13 cellular contexts compared by ENCODE assay signal in genomic region chr10:124652200-124652599, GRCh38.
A peak's percentile ranks its signal among the peaks of the same experiment; 100 is the strongest.
DNase-seq lines count a peak whose midpoint lies in the region; ATAC-seq and TF ChIP-seq lines count a peak whose summit lies in the region.
"Had no signal": no experiment of that assay in that cellular context is flagged by ENCODE, and none has a peak within 500 bp of the region (broad histone marks: within the 10 kb centered on the region; RNA-seq: fewer than 3 reads in every experiment).

No MANE protein-coding gene starts in this region.

- peaks cover 40% of the 10 kb centered on the region for H4K20me1 ChIP-seq in neural progenitor cell (ENCODE audit: low read depth)

- TF ChIP-seq POLR2A in heart left ventricle (IDR thresholded peaks at IDR 0.05), result no peak
- TF ChIP-seq POLR2A in Peyer's patch (IDR thresholded peaks at IDR 0.05), result no peak
- no peak for TF ChIP-seq POLR2A in lower leg skin (IDR thresholded peaks at IDR 0.05)

- no peak overlapping the region for H2AFZ ChIP-seq in neural progenitor cell (replicated peaks)

- H3K9ac ChIP-seq in neural progenitor cell, result no peak overlapping the region

- peaks cover 2% of the 10 kb centered on the region for H3K27me3 Mint-ChIP-seq in neural progenitor cell (ENCODE audit: insufficient read depth, low read depth)

- H3K36me3 ChIP-seq in heart left ventricle (peaks cover 0 to 11% (median 0%) of the 10 kb centered on the region in 9 donors), neural progenitor cell (no peaks in the 10 kb centered on the region), Peyer's patch (peaks cover 0 to 3% (median 0%) of the 10 kb centered on the region in 3 donors)

- H3K27ac Mint-ChIP-seq in neural progenitor cell, result peak overlapping the region; percentile 82

- peaks cover 4% of the 10 kb centered on the region for H3K36me3 Mint-ChIP-seq in neural progenitor cell

- no peaks in the 10 kb centered on the region for H3K9me3 Mint-ChIP-seq in neural progenitor cell

- H3F3A ChIP-seq in neural progenitor cell (ENCODE audit: low read depth), result peaks cover 6% of the 10 kb centered on the region

- H3K4me1 ChIP-seq in heart left ventricle (peaks cover 43 to 96% (median 82%) of the 10 kb centered on the region in 12 donors), neural progenitor cell (peaks cover 24% of the 10 kb centered on the region), Peyer's patch (peaks cover 7 to 60% (median 48%) of the 10 kb centered on the region in 4 donors)

- intact Hi-C loops in heart left ventricle (cut with DNase I), result no loop called here
- intact Hi-C loops in cardiac septum (cut with DNase I), result no loop called here
- intact Hi-C loops in lower leg skin (cut with DNase I; ENCODE audit: low total_unique reads), result no loop called here

- H3K4me1 Mint-ChIP-seq in neural progenitor cell, result peaks cover 18% of the 10 kb centered on the region

- TF ChIP-seq CTCF in heart left ventricle (IDR thresholded peaks at IDR 0.05) (no peak), neural progenitor cell (IDR thresholded peaks at IDR 0.05) (no peak), Peyer's patch (IDR thresholded peaks at IDR 0.05) (no peak), lower leg skin (IDR thresholded peaks at IDR 0.05) (no peak)

- DNase-seq in heart left ventricle (peak in 1 of 5 donors; percentile 19), cardiac septum (ENCODE audit: low spot score) (no peak), neural progenitor cell (ENCODE audit: low spot score) (no peak), NCI-H1436 treated with DMSO at 0.1 percent for 48 hours (lab: John Stamatoyannopoulos, UW) (no peak), Peyer's patch (no peak), lower leg skin (ENCODE audit: low spot score in 2 of 2) (no peak)
- DNase-seq: foreskin keratinocyte; NCI-H2171; stimulated activated naive CD8-positive, alpha-beta T cell treated with anti-CD3 and anti-CD28 coated beads, Interleukin-15, Interleukin-2, amounts not matched to agents 100 U/mL and 50 U/mL, for 24 hours had no signal

- no peak overlapping the region for H3K4me2 ChIP-seq in neural progenitor cell

- no peaks in the 10 kb centered on the region for H3K27me3 ChIP-seq in heart left ventricle
- no peaks in the 10 kb centered on the region for H3K27me3 ChIP-seq in neural progenitor cell
- H3K27me3 ChIP-seq in Peyer's patch, result no peaks in the 10 kb centered on the region
- H3K27me3 ChIP-seq: foreskin keratinocyte, left lung had no signal

- peaks cover 10% of the 10 kb centered on the region for H3K79me2 ChIP-seq in neural progenitor cell (ENCODE audit: low read depth)

- H3K4me3 ChIP-seq in heart left ventricle (no peak overlapping the region), neural progenitor cell (no peak overlapping the region), Peyer's patch (no peak overlapping the region), lower leg skin (ENCODE audit: low read depth, poor library complexity, severe bottlenecking) (no peak overlapping the region)
- H3K4me3 ChIP-seq: left lung had no signal

- no peak overlapping the region for H3K4me3 Mint-ChIP-seq in neural progenitor cell

- ATAC-seq in heart left ventricle (no peak), HG03354 (IDR thresholded peaks at IDR 0.05; ENCODE audit: poor library complexity, severe bottlenecking, unreplicated experiment) (no peak)
- ATAC-seq: foreskin keratinocyte; left lung; Panc1; stimulated activated naive CD8-positive, alpha-beta T cell treated with anti-CD3 and anti-CD28 coated beads, Interleukin-15, Interleukin-2, amounts not matched to agents 100 U/mL and 50 U/mL, for 24 hours had no signal

- H3K27ac ChIP-seq in heart left ventricle (peak overlapping the region in 10 of 12 donors; percentile 15 to 97 (median 65)), cingulate gyrus (ENCODE audit: low read depth, low read length) (peak overlapping the region; percentile 50), neural progenitor cell (no peak overlapping the region), Peyer's patch (peak overlapping the region in 2 of 4 donors; percentile 43 to 87)
- H3K27ac ChIP-seq: foreskin keratinocyte had no signal

- no peaks in the 10 kb centered on the region for H3K9me3 ChIP-seq in heart left ventricle
- no peaks in the 10 kb centered on the region for H3K9me3 ChIP-seq in neural progenitor cell (ENCODE audit: low read depth)
- H3K9me3 ChIP-seq in Peyer's patch, result no peaks in the 10 kb centered on the region
- H3K9me3 ChIP-seq: left lung had no signal

- 87 to 95% (median 91%) methylated on average over 5 of the region's 5 CpGs for WGBS in heart left ventricle, 4 donors
- 87 to 91% methylated on average over 5 of the region's 5 CpGs for WGBS in lower leg skin, 2 donors
